ENCODE assay signal across 22 cellular contexts in the genomic region with DNA sequence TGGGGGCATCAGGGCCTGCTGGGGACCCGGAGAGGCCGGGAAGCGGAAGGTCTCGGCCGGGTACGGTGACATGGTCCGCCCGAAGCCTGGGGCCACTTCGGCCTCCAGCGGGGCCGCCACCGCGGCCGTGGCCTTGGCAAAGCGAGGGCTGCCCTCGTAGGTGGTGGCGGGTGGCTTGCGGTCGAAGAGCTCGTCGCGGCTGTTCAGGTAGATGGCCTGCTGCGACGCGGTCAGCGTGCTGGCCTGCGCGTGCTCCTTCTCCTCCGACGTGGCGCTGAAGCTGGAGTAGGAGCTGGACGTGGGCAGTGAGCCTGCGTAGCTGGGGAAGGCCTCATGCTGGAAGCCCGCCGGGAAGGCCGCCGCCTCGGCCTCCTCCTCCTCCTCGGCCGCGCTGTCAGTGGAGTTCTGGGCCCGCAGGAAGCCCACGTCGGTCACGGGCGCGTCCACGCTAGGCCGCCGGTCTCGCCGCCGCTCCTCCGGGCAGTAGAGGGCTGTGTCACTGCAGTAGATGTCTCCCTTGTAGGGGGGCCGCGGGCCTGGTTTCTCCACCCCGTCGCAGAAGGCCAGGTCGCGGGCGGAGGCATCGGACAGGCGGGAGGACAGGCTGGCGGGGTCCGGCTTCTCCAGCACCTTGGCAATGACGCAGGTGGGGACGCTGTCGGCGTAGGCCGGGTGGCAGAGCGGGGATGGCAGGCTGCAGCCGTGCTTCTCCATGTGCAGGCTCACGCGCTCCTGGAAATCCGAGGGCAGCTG. TPM values are rescaled to one million over a fixed set of nuclear protein-coding genes. Genes with fewer than 3 reads are reported as not detected.
DNase-seq lines count a peak whose midpoint lies in the region; ATAC-seq and TF ChIP-seq lines count a peak whose summit lies in the region.
"Had no signal": no experiment of that assay in that cellular context is flagged by ENCODE, and none has a peak within 500 bp of the region (broad histone marks: within the 10 kb centered on the region; RNA-seq: fewer than 3 reads in every experiment).

No MANE protein-coding gene starts in this region.

- H2AFZ ChIP-seq in SK-N-SH (ENCODE audit: low read depth) = no peak overlapping the region

- H3K36me3 ChIP-seq in SK-N-SH (replicated peaks in 1 of 2; ENCODE audit: control insufficient read depth in 1 of 2, insufficient read depth in 2 of 2, low read length in 1 of 2) = peaks cover 0 to 3% of the 10 kb centered on the region in 2 experiments
- H3K36me3 ChIP-seq in Peyer's patch = no peaks in the 10 kb centered on the region
- H3K36me3 ChIP-seq in psoas muscle (ENCODE audit: insufficient read depth in 1 of 2, low read depth in 1 of 2) = no peaks in the 10 kb centered on the region
- no peaks in the 10 kb centered on the region for H3K36me3 ChIP-seq in A673 (ENCODE audit: insufficient read depth, low read length, poor library complexity, severe bottlenecking)
- H3K36me3 ChIP-seq: BLaER1 had no signal

- DNase-seq in SK-N-SH (peak; percentile 29), Peyer's patch (peak in 2 of 3 donors; percentile 36 to 46), right cardiac atrium (peak; percentile 5 to 65 (median 41)), psoas muscle (peak; percentile 11 to 51), hepatic stellate cell (ENCODE audit: low spot score) (no peak), A673 (ENCODE audit: low spot score) (no peak)
- DNase-seq: activated T-cell treated with anti-CD3 and anti-CD28 coated beads, Interleukin-2, amount 50 U/mL, for 72 hours; central memory CD4-positive, alpha-beta T cell; effector CD8-positive, alpha-beta T cell; GDM1; NCI-H1048; NCI-H2081; NCI-H510A treated with DMSO at 0.1 percent for 48 hours; SHP77 had no signal

- no TSS peak for BruUV-seq in A673 (replicated peaks; lab: Mats Ljungman, UMichigan)

- 98% methylated on average over 53 of the region's 75 CpGs for WGBS in SK-N-SH (ENCODE audit: low lambda C conversion rate)
- WGBS in right cardiac atrium = 97% methylated on average over 75 of the region's 75 CpGs
- WGBS in psoas muscle, 3 donors = 95 to 97% (median 97%) methylated on average over 72 to 75 of the region's 75 CpGs

- no peak for TF ChIP-seq CTCF in SK-N-SH (IDR thresholded peaks at IDR 0.05)
- no peak for TF ChIP-seq CTCF in Peyer's patch (IDR thresholded peaks at IDR 0.05)
- no peak for TF ChIP-seq CTCF in psoas muscle (IDR thresholded peaks at IDR 0.05)
- TF ChIP-seq CTCF in A673 (conservative IDR thresholded peaks at IDR 0.05; ENCODE audit: low read depth, low read length) = no peak

- H3F3A ChIP-seq in SK-N-SH (replicated peaks; ENCODE audit: insufficient read depth) = no peaks in the 10 kb centered on the region

- H3K4me1 ChIP-seq in SK-N-SH (ENCODE audit: control insufficient read depth in 1 of 2, insufficient read depth in 2 of 2, low read depth in 1 of 2, low read length in 1 of 2) (peaks cover 0 to 57% of the 10 kb centered on the region in 2 experiments; a peak in 1 of 4 replicates), Peyer's patch (peaks cover 0 to 5% (median 0%) of the 10 kb centered on the region in 4 donors), right cardiac atrium (ENCODE audit: control insufficient read depth, insufficient read depth, low read length) (no peaks in the 10 kb centered on the region), psoas muscle (no peaks in the 10 kb centered on the region), A673 (ENCODE audit: insufficient read depth, low read length, poor library complexity, severe bottlenecking) (no peaks in the 10 kb centered on the region)

- intact Hi-C loops in right cardiac atrium (cut with DNase I) = no loop called here
- intact Hi-C loops in psoas muscle (cut with DNase I) = no loop called here
- intact Hi-C loops in A673 (cut with micrococcal nuclease; ENCODE audit: unreplicated experiment) = no loop called here

- H3K9me2 ChIP-seq in SK-N-SH = no peaks in the 10 kb centered on the region

- H3K79me2 ChIP-seq in SK-N-SH (ENCODE audit: insufficient read depth) = no peaks in the 10 kb centered on the region

- no peak overlapping the region for H3K4me3 ChIP-seq in SK-N-SH (ENCODE audit: low read depth in 2 of 2, low read length in 1 of 2)
- no peak overlapping the region for H3K4me3 ChIP-seq in Peyer's patch
- no peak overlapping the region for H3K4me3 ChIP-seq in right cardiac atrium (ENCODE audit: low read length)
- no peak overlapping the region for H3K4me3 ChIP-seq in psoas muscle
- H3K4me3 ChIP-seq in A673 (ENCODE audit: low read depth, low read length, poor library complexity, severe bottlenecking) = no peak overlapping the region
- H3K4me3 ChIP-seq: BLaER1, GM12878 had no signal

- no peak for TF ChIP-seq RAD21 in SK-N-SH (IDR thresholded peaks at IDR 0.05; ENCODE audit: low read length)

- ATAC-seq in SK-N-SH treated with all-trans-retinoic acid at 6 μM for 48 hours (no peak), right cardiac atrium (no peak), psoas muscle (no peak), GM21723 (IDR thresholded peaks at IDR 0.05; ENCODE audit: unreplicated experiment) (no peak)
- ATAC-seq: activated T-cell treated with anti-CD3 and anti-CD28 coated beads, Interleukin-2, amount 50 U/mL, for 72 hours; GM12878; HCT116; naive thymus-derived CD8-positive, alpha-beta T cell had no signal

- POLR2A ChIA-PET in SK-N-SH (lab: Yijun Ruan, JAX) = interaction anchor here (12.0 kb wide), 1 partner anchor 98 kb away, joined by 91 read pairs; no protein-coding TSS in a partner anchor
- POLR2A ChIA-PET in A673 (lab: Charles Lee; ENCODE audit: low non-redundant PET) = no interaction called here

- peak overlapping the region in 1 of 2 experiments; percentile 34; a peak in 1 of 4 replicates for H3K27ac ChIP-seq in SK-N-SH (ENCODE audit: low read depth in 2 of 2, low read length in 1 of 2)
- no peak overlapping the region for H3K27ac ChIP-seq in Peyer's patch
- no peak overlapping the region for H3K27ac ChIP-seq in right cardiac atrium (ENCODE audit: low read length)
- H3K27ac ChIP-seq in psoas muscle = no peak overlapping the region
- H3K27ac ChIP-seq in A673 (ENCODE audit: low read depth, low read length, poor library complexity, severe bottlenecking) = no peak overlapping the region
- H3K27ac ChIP-seq: 22Rv1, BLaER1, KMS-11 had no signal

- TF ChIP-seq POLR2A in Peyer's patch (IDR thresholded peaks at IDR 0.05) = no peak

- H4K20me1 ChIP-seq in SK-N-SH (ENCODE audit: insufficient read depth) = no peaks in the 10 kb centered on the region
- H4K20me1 ChIP-seq: BLaER1 had no signal

- TF ChIP-seq EP300 in SK-N-SH (IDR thresholded peaks at IDR 0.05; ENCODE audit: borderline replicate concordance in 1 of 2, low read depth in 1 of 2, low read length in 1 of 2) = no peak

- CTCF ChIA-PET in SK-N-SH (lab: Yijun Ruan, JAX) (interaction anchor here (1.6 to 11.4 kb wide), 4 partner anchors 95 to 154 kb away, joined by 5 to 82 read pairs (median 8); no protein-coding TSS in a partner anchor), A673 (lab: Charles Lee) (no interaction called here)

- no peaks in the 10 kb centered on the region for H3K9me3 ChIP-seq in SK-N-SH
- no peaks in the 10 kb centered on the region for H3K9me3 ChIP-seq in Peyer's patch
- H3K9me3 ChIP-seq in right cardiac atrium (ENCODE audit: control insufficient read depth, low read length) = no peaks in the 10 kb centered on the region
- H3K9me3 ChIP-seq in psoas muscle = no peaks in the 10 kb centered on the region
- H3K9me3 ChIP-seq in A673 (ENCODE audit: low read depth, low read length, poor library complexity, severe bottlenecking) = no peaks in the 10 kb centered on the region
- H3K9me3 ChIP-seq: BLaER1 had no signal

- no peaks in the 10 kb centered on the region for H3K27me3 ChIP-seq in SK-N-SH (ENCODE audit: insufficient read depth)
- H3K27me3 ChIP-seq in Peyer's patch = no peaks in the 10 kb centered on the region
- no peaks in the 10 kb centered on the region for H3K27me3 ChIP-seq in right cardiac atrium (ENCODE audit: control insufficient read depth, insufficient read depth)
- H3K27me3 ChIP-seq in psoas muscle (ENCODE audit: insufficient read depth in 3 of 3, low read length in 2 of 3) = no peaks in the 10 kb centered on the region
- H3K27me3 ChIP-seq in A673 (replicated peaks; ENCODE audit: insufficient read depth, low read depth, low read length, poor library complexity) = no peaks in the 10 kb centered on the region
- H3K27me3 ChIP-seq: BLaER1 had no signal

- H3K9ac ChIP-seq in SK-N-SH = no peak overlapping the region
- H3K9ac ChIP-seq: BLaER1, KMS-11 had no signal

- H3K4me2 ChIP-seq in SK-N-SH = no peak overlapping the region
- H3K4me2 ChIP-seq: BLaER1, KMS-11 had no signal

TF ChIP-seq in SK-N-SH, 30 proteins besides CTCF, POLR2A, EP300 and RAD21 (continues in another document):
- TF ChIP-seq, protein P1, sequence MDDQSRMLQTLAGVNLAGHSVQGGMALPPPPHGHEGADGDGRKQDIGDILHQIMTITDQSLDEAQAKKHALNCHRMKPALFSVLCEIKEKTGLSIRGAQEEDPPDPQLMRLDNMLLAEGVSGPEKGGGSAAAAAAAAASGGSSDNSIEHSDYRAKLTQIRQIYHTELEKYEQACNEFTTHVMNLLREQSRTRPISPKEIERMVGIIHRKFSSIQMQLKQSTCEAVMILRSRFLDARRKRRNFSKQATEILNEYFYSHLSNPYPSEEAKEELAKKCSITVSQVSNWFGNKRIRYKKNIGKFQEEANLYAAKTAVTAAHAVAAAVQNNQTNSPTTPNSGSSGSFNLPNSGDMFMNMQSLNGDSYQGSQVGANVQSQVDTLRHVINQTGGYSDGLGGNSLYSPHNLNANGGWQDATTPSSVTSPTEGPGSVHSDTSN (IDR thresholded peaks at IDR 0.05) = no peak
- no peak for TF ChIP-seq GATA2 (CRISPR knock-in tag; IDR thresholded peaks at IDR 0.05)

TF ChIP-seq in SK-N-SH treated with all-trans-retinoic acid at 6 μM for 48 hours, 23 proteins besides CTCF, POLR2A, EP300 and RAD21 (continues in another document):
- TF ChIP-seq TOX (CRISPR knock-in tag; IDR thresholded peaks at IDR 0.05; ENCODE audit: borderline replicate concordance) = no peak
- no peak for TF ChIP-seq GLIS3 (CRISPR knock-in tag; IDR thresholded peaks at IDR 0.05)
- no peak for TF ChIP-seq SNAI2 (CRISPR knock-in tag; IDR thresholded peaks at IDR 0.05)

RNA-seq across cellular contexts. Expression of a gene that starts 48.5 kb away (rescaled TPM):
- 4.2 and 4.4 TPM in 2 replicates for polyA plus RNA-seq in SK-N-SH (2012; rRNA removed)
- polyA plus RNA-seq in SK-N-SH (2012; cell fraction: cytosol; rRNA removed) = 1.9 and 4.4 TPM in 2 replicates
- polyA plus RNA-seq in SK-N-SH (2012; cell fraction: nucleus; rRNA removed) = 23.8 and 41.4 TPM in 2 replicates
- 10 to 100 TPM in 1 of 4 donors, 1 to 10 TPM in 2, not detected in 1; 1.6 to 31.8 (median 6.6) TPM for total RNA-seq in Peyer's patch
- 1 to 10 TPM; 1.4 to 2.7 (median 2.0) TPM for total RNA-seq in right cardiac atrium
- 1.4 TPM for polyA plus RNA-seq in right cardiac atrium
- 1 to 10 TPM in 2 of 4 donors, under 1 TPM in 2; 0.13 to 1.0 (median 0.91) TPM for total RNA-seq in psoas muscle
- polyA plus RNA-seq in psoas muscle = under 1 TPM in 2 of 3 donors, not detected in 1; 0.08 to 0.14 TPM
- total RNA-seq in A673 (2021) = 0.84 and 1.3 TPM in 2 replicates

Comparison
In these comparisons a context has a peak if more than half of its experiments do, and no peak if none do; other contexts are left out.
1. DNase-seq: peak in SK-N-SH (single experiment), Peyer's patch (2 of 3), right cardiac atrium (3 of 3) and psoas muscle (2 of 2); none in hepatic stellate cell (single experiment) and A673 (single experiment).